ENCODE assay signal across 9 cellular contexts in genomic region chr10:13831711-13832110, GRCh38.
DNase-seq lines count a peak whose midpoint lies in the region; ATAC-seq and TF ChIP-seq lines count a peak whose summit lies in the region.
"Had no signal": no experiment of that assay in that cellular context is flagged by ENCODE, and none has a peak within 500 bp of the region (broad histone marks: within the 10 kb centered on the region; RNA-seq: fewer than 3 reads in every experiment).

No MANE protein-coding gene starts in this region.

- H3K4me3 ChIP-seq in trophoblast cell (ENCODE audit: low read depth, low read length): no peak overlapping the region

- no peaks in the 10 kb centered on the region for H3K36me3 Mint-ChIP-seq in activated CD8-positive, alpha-beta T cell treated with anti-CD3 and anti-CD28 coated beads, Interleukin-2, amount 10 ng/mL, durations not matched to agents 7 days and 5 days (ENCODE audit: low read depth)
- peaks cover 11% of the 10 kb centered on the region for H3K36me3 Mint-ChIP-seq in nephron (ENCODE audit: low read depth)
- H3K36me3 Mint-ChIP-seq in activated CD4-positive, alpha-beta memory T cell treated with anti-CD3 and anti-CD28 coated beads for 36 hours: no peaks in the 10 kb centered on the region
- H3K36me3 Mint-ChIP-seq in activated T-helper 2 cell treated with anti-CD3 and anti-CD28 coated beads, Interferon-gamma antibody, Interleukin-2, Interleukin-4, amounts not matched to agents 10 μg/mL and 5 μg/mL and 100 μg/mL, durations not matched to agents 14 hours and 24 hours and 36 hours (ENCODE audit: low read depth): no peaks in the 10 kb centered on the region
- H3K36me3 Mint-ChIP-seq: activated CD8-positive, alpha-beta memory T cell treated with anti-CD3 and anti-CD28 coated beads, Interleukin-2, amount 10 ng/mL, durations not matched to agents 7 days and 5 days had no signal

- H2BK120ac ChIP-seq in trophoblast cell (ENCODE audit: insufficient read depth, low read length, poor library complexity): no peak overlapping the region

- H4K12ac ChIP-seq in trophoblast cell (ENCODE audit: low read depth, low read length): no peak overlapping the region

- H3K27me3 Mint-ChIP-seq in activated CD8-positive, alpha-beta T cell treated with anti-CD3 and anti-CD28 coated beads, Interleukin-2, amount 10 ng/mL, durations not matched to agents 7 days and 5 days (ENCODE audit: low read depth): peaks cover 6% of the 10 kb centered on the region
- H3K27me3 Mint-ChIP-seq in nephron (ENCODE audit: low read depth): no peaks in the 10 kb centered on the region
- no peaks in the 10 kb centered on the region for H3K27me3 Mint-ChIP-seq in activated CD4-positive, alpha-beta memory T cell treated with anti-CD3 and anti-CD28 coated beads for 36 hours
- peaks cover 8% of the 10 kb centered on the region for H3K27me3 Mint-ChIP-seq in activated T-helper 2 cell treated with anti-CD3 and anti-CD28 coated beads, Interferon-gamma antibody, Interleukin-2, Interleukin-4, amounts not matched to agents 10 μg/mL and 5 μg/mL and 100 μg/mL, durations not matched to agents 14 hours and 24 hours and 36 hours (ENCODE audit: low read depth)
- H3K27me3 Mint-ChIP-seq: activated CD8-positive, alpha-beta memory T cell treated with anti-CD3 and anti-CD28 coated beads, Interleukin-2, amount 10 ng/mL, durations not matched to agents 7 days and 5 days had no signal

- H3K4me3 Mint-ChIP-seq in activated CD8-positive, alpha-beta T cell treated with anti-CD3 and anti-CD28 coated beads, Interleukin-2, amount 10 ng/mL, durations not matched to agents 7 days and 5 days: no peak overlapping the region
- peak overlapping the region in 2 of 3 experiments; percentile 7 to 8 for H3K4me3 Mint-ChIP-seq in nephron
- no peak overlapping the region for H3K4me3 Mint-ChIP-seq in activated CD4-positive, alpha-beta memory T cell treated with anti-CD3 and anti-CD28 coated beads for 36 hours
- no peak overlapping the region for H3K4me3 Mint-ChIP-seq in activated T-helper 2 cell treated with anti-CD3 and anti-CD28 coated beads, Interferon-gamma antibody, Interleukin-2, Interleukin-4, amounts not matched to agents 10 μg/mL and 5 μg/mL and 100 μg/mL, durations not matched to agents 14 hours and 24 hours and 36 hours (ENCODE audit: low read depth)
- H3K4me3 Mint-ChIP-seq: activated CD8-positive, alpha-beta memory T cell treated with anti-CD3 and anti-CD28 coated beads, Interleukin-2, amount 10 ng/mL, durations not matched to agents 7 days and 5 days had no signal

- intact Hi-C loops in activated CD4-positive, alpha-beta memory T cell treated with anti-CD3 and anti-CD28 coated beads for 36 hours (cut with micrococcal nuclease): no loop called here
- intact Hi-C loops in activated T-helper 2 cell treated with anti-CD3 and anti-CD28 coated beads, Interferon-gamma antibody, Interleukin-2, Interleukin-4, amounts not matched to agents 10 μg/mL and 5 μg/mL and 100 μg/mL, durations not matched to agents 14 hours and 24 hours and 36 hours (cut with micrococcal nuclease): no loop called here

- no peak overlapping the region for H3K4me2 ChIP-seq in trophoblast cell (ENCODE audit: low read length)

- no peaks in the 10 kb centered on the region for H3K9me3 Mint-ChIP-seq in activated CD8-positive, alpha-beta T cell treated with anti-CD3 and anti-CD28 coated beads, Interleukin-2, amount 10 ng/mL, durations not matched to agents 7 days and 5 days (ENCODE audit: insufficient read depth)
- H3K9me3 Mint-ChIP-seq in nephron: no peaks in the 10 kb centered on the region
- no peaks in the 10 kb centered on the region for H3K9me3 Mint-ChIP-seq in activated CD4-positive, alpha-beta memory T cell treated with anti-CD3 and anti-CD28 coated beads for 36 hours
- H3K9me3 Mint-ChIP-seq in activated T-helper 2 cell treated with anti-CD3 and anti-CD28 coated beads, Interferon-gamma antibody, Interleukin-2, Interleukin-4, amounts not matched to agents 10 μg/mL and 5 μg/mL and 100 μg/mL, durations not matched to agents 14 hours and 24 hours and 36 hours: no peaks in the 10 kb centered on the region

- H3K4ac ChIP-seq in trophoblast cell (ENCODE audit: low read depth, low read length): no peak overlapping the region

- no peak overlapping the region for H2AK5ac ChIP-seq in trophoblast cell (ENCODE audit: low read length)

- H3K27ac Mint-ChIP-seq in activated CD8-positive, alpha-beta T cell treated with anti-CD3 and anti-CD28 coated beads, Interleukin-2, amount 10 ng/mL, durations not matched to agents 7 days and 5 days: peak overlapping the region; percentile 15
- H3K27ac Mint-ChIP-seq in nephron: peak overlapping the region; percentile 21 to 87 (median 78)
- H3K27ac Mint-ChIP-seq in activated CD4-positive, alpha-beta memory T cell treated with anti-CD3 and anti-CD28 coated beads for 36 hours: no peak overlapping the region
- H3K27ac Mint-ChIP-seq in activated T-helper 2 cell treated with anti-CD3 and anti-CD28 coated beads, Interferon-gamma antibody, Interleukin-2, Interleukin-4, amounts not matched to agents 10 μg/mL and 5 μg/mL and 100 μg/mL, durations not matched to agents 14 hours and 24 hours and 36 hours: no peak overlapping the region
- H3K27ac Mint-ChIP-seq: activated CD8-positive, alpha-beta memory T cell treated with anti-CD3 and anti-CD28 coated beads, Interleukin-2, amount 10 ng/mL, durations not matched to agents 7 days and 5 days had no signal

- H3K36me3 ChIP-seq in trophoblast cell (ENCODE audit: control insufficient read depth in 1 of 2, insufficient read depth in 2 of 2, low read length in 2 of 2): no peaks in the 10 kb centered on the region

- no peak overlapping the region for H3K27ac ChIP-seq in trophoblast cell (ENCODE audit: low read depth, low read length)

- POLR2A ChIA-PET in activated CD8-positive, alpha-beta T cell treated with anti-CD3 and anti-CD28 coated beads, Interleukin-2, amount 10 ng/mL, durations not matched to agents 7 days and 5 days (lab: Charles Lee): interaction anchor here (1.1 kb wide), 1 partner anchor 353 kb away, joined by 3 read pairs; no protein-coding TSS in a partner anchor
- POLR2A ChIA-PET in activated CD4-positive, alpha-beta memory T cell treated with anti-CD3 and anti-CD28 coated beads for 36 hours (lab: Charles Lee): no interaction called here

- H2BK12ac ChIP-seq in trophoblast cell (ENCODE audit: low read length): no peak overlapping the region

- no peak overlapping the region for H2AFZ ChIP-seq in trophoblast cell (ENCODE audit: insufficient read depth, low read length, poor library complexity)

- H2BK5ac ChIP-seq in trophoblast cell (ENCODE audit: low read depth, low read length, poor library complexity): no peak overlapping the region

- no peak overlapping the region for H3K18ac ChIP-seq in trophoblast cell (ENCODE audit: low read length)

- H3K23ac ChIP-seq in trophoblast cell (ENCODE audit: low read length): no peak overlapping the region

- H3K27me3 ChIP-seq in trophoblast cell (ENCODE audit: insufficient read depth, low read length): no peaks in the 10 kb centered on the region

- H3K9me3 ChIP-seq in trophoblast cell (ENCODE audit: insufficient read depth, low read depth, low read length): no peaks in the 10 kb centered on the region

- H3K79me1 ChIP-seq in trophoblast cell (ENCODE audit: low read length): peaks cover 2% of the 10 kb centered on the region

- no peak for DNase-seq in activated CD8-positive, alpha-beta T cell treated with anti-CD3 and anti-CD28 coated beads, Interleukin-2, amount 10 ng/mL, durations not matched to agents 7 days and 5 days
- DNase-seq in AG20443 (ENCODE audit: low spot score) (no peak), trophoblast cell (no peak)
- no peak for DNase-seq in activated CD4-positive, alpha-beta memory T cell treated with anti-CD3 and anti-CD28 coated beads for 36 hours
- no peak for DNase-seq in activated T-helper 2 cell treated with anti-CD3 and anti-CD28 coated beads, Interferon-gamma antibody, Interleukin-2, Interleukin-4, amounts not matched to agents 10 μg/mL and 5 μg/mL and 100 μg/mL, durations not matched to agents 14 hours and 24 hours and 36 hours (ENCODE audit: low spot score)
- DNase-seq: activated CD8-positive, alpha-beta memory T cell treated with anti-CD3 and anti-CD28 coated beads, Interleukin-2, amount 10 ng/mL, durations not matched to agents 7 days and 5 days had no signal

- H3K14ac ChIP-seq in trophoblast cell (ENCODE audit: low read length): no peak overlapping the region

- no peak overlapping the region for H3K9ac ChIP-seq in trophoblast cell (ENCODE audit: low read length)

- H3K79me2 ChIP-seq in trophoblast cell (ENCODE audit: control insufficient read depth, insufficient read depth, low read length, poor library complexity): no peaks in the 10 kb centered on the region

- CTCF ChIA-PET in activated CD8-positive, alpha-beta T cell treated with anti-CD3 and anti-CD28 coated beads, Interleukin-2, amount 10 ng/mL, durations not matched to agents 7 days and 5 days (lab: Charles Lee): no interaction called here
- CTCF ChIA-PET in activated CD4-positive, alpha-beta memory T cell treated with anti-CD3 and anti-CD28 coated beads for 36 hours (lab: Charles Lee): interaction anchor here (1.1 kb wide), 1 partner anchor 172 kb away, joined by 3 read pairs; no protein-coding TSS in a partner anchor

- ATAC-seq in GM18519 (IDR thresholded peaks at IDR 0.05; ENCODE audit: low FRiP score, unreplicated experiment) (peak; percentile 46), HG03064 (IDR thresholded peaks at IDR 0.05; ENCODE audit: low read depth, unreplicated experiment) (peak; percentile 67)
- no peak for ATAC-seq in activated CD8-positive, alpha-beta T cell treated with anti-CD3 and anti-CD28 coated beads, Interleukin-2, amount 10 ng/mL, durations not matched to agents 7 days and 5 days
- ATAC-seq: activated CD8-positive, alpha-beta memory T cell treated with anti-CD3 and anti-CD28 coated beads, Interleukin-2, amount 10 ng/mL, durations not matched to agents 7 days and 5 days had no signal

- H4K91ac ChIP-seq in trophoblast cell (ENCODE audit: low read depth, low read length): no peak overlapping the region

- H3K4me1 Mint-ChIP-seq in activated CD8-positive, alpha-beta T cell treated with anti-CD3 and anti-CD28 coated beads, Interleukin-2, amount 10 ng/mL, durations not matched to agents 7 days and 5 days (ENCODE audit: low read depth): peaks cover 6% of the 10 kb centered on the region
- peaks cover 60% of the 10 kb centered on the region for H3K4me1 Mint-ChIP-seq in nephron
- no peaks in the 10 kb centered on the region for H3K4me1 Mint-ChIP-seq in activated CD4-positive, alpha-beta memory T cell treated with anti-CD3 and anti-CD28 coated beads for 36 hours (ENCODE audit: low read depth)
- peaks cover 7% of the 10 kb centered on the region for H3K4me1 Mint-ChIP-seq in activated T-helper 2 cell treated with anti-CD3 and anti-CD28 coated beads, Interferon-gamma antibody, Interleukin-2, Interleukin-4, amounts not matched to agents 10 μg/mL and 5 μg/mL and 100 μg/mL, durations not matched to agents 14 hours and 24 hours and 36 hours (ENCODE audit: low read depth)
- H3K4me1 Mint-ChIP-seq: activated CD8-positive, alpha-beta memory T cell treated with anti-CD3 and anti-CD28 coated beads, Interleukin-2, amount 10 ng/mL, durations not matched to agents 7 days and 5 days had no signal

- H3K4me1 ChIP-seq in trophoblast cell (ENCODE audit: control insufficient read depth in 1 of 2, insufficient read depth in 2 of 2, low read length in 2 of 2): peaks cover 6 to 9% of the 10 kb centered on the region in 2 experiments

- no CpG with 5 or more reads among the region's 3 CpGs for WGBS in trophoblast cell (ENCODE audit: extremely low coverage, insufficient coverage, insufficient read length)

- H4K8ac ChIP-seq in trophoblast cell (ENCODE audit: low read depth, low read length): no peak overlapping the region

- no peak for TF ChIP-seq CTCF in nephron (IDR thresholded peaks at IDR 0.05; ENCODE audit: unreplicated experiment in 3 of 3)

Comparison
In these comparisons a context has a peak if more than half of its experiments do, and no peak if none do; other contexts are left out.
1. H3K27ac Mint-ChIP-seq: peak in activated CD8-positive, alpha-beta T cell treated with anti-CD3 and anti-CD28 coated beads, Interleukin-2, amount 10 ng/mL, durations not matched to agents 7 days and 5 days (single experiment) and nephron (3 of 3); none in activated CD4-positive, alpha-beta memory T cell treated with anti-CD3 and anti-CD28 coated beads for 36 hours (single experiment) and activated T-helper 2 cell treated with anti-CD3 and anti-CD28 coated beads, Interferon-gamma antibody, Interleukin-2, Interleukin-4, amounts not matched to agents 10 μg/mL and 5 μg/mL and 100 μg/mL, durations not matched to agents 14 hours and 24 hours and 36 hours (single experiment).
2. H3K4me3 Mint-ChIP-seq: peak in nephron (2 of 3); none in activated CD8-positive, alpha-beta T cell treated with anti-CD3 and anti-CD28 coated beads, Interleukin-2, amount 10 ng/mL, durations not matched to agents 7 days and 5 days (single experiment), activated CD4-positive, alpha-beta memory T cell treated with anti-CD3 and anti-CD28 coated beads for 36 hours (single experiment) and activated T-helper 2 cell treated with anti-CD3 and anti-CD28 coated beads, Interferon-gamma antibody, Interleukin-2, Interleukin-4, amounts not matched to agents 10 μg/mL and 5 μg/mL and 100 μg/mL, durations not matched to agents 14 hours and 24 hours and 36 hours (single experiment).